In genomic region chr1:43269627-43270375, GRCh38 we compare ENCODE assay signal across 8 cellular contexts. TPM values are rescaled to one million over a fixed set of nuclear protein-coding genes. Genes with fewer than 3 reads are reported as not detected.
DNase-seq lines count a peak whose midpoint lies in the region; ATAC-seq and TF ChIP-seq lines count a peak whose summit lies in the region.

Gene TMEM125, plus strand, starts transcription at chr1:43269983. Its CDS starts 2,740 bp downstream, at chr1:43272723.

- H3K36me3 ChIP-seq in DOHH2 (ENCODE audit: control insufficient read depth, low read length): no peaks in the 10 kb centered on the region
- H3K36me3 ChIP-seq in esophagus (ENCODE audit: control insufficient read depth in 2 of 2, insufficient read depth in 2 of 2, low read length in 1 of 2): no peaks in the 10 kb centered on the region
- no peaks in the 10 kb centered on the region for H3K36me3 ChIP-seq in neutrophil

- no peak for TF ChIP-seq CTCF in DOHH2 (IDR thresholded peaks at IDR 0.05; ENCODE audit: low read depth, low read length, poor library complexity, severe bottlenecking)
- TF ChIP-seq CTCF in neutrophil (IDR thresholded peaks at IDR 0.05): no peak

- H3K9me2 ChIP-seq in DOHH2 (replicated peaks; ENCODE audit: control insufficient read depth, low read length): no peaks in the 10 kb centered on the region

- ATAC-seq in HG02981 (IDR thresholded peaks at IDR 0.05; ENCODE audit: unreplicated experiment): no peak

- no peak within 1 kb of the TSS for H3K4me3 ChIP-seq in DOHH2 (ENCODE audit: low read length)
- peak within 1 kb of the TSS; percentile 17 to 37 for H3K4me3 ChIP-seq in esophagus (ENCODE audit: low read depth in 1 of 2, low read length in 2 of 2)
- H3K4me3 ChIP-seq in neutrophil (ENCODE audit: low read depth in 1 of 2, low read length in 1 of 2): peak within 1 kb of the TSS; percentile 8 to 43

- H3K79me2 ChIP-seq in DOHH2 (ENCODE audit: control insufficient read depth, low read length): no peaks in the 10 kb centered on the region

- H3K27me3 ChIP-seq in DOHH2 (ENCODE audit: control insufficient read depth, low read length) (no peaks in the 10 kb centered on the region), esophagus (ENCODE audit: control insufficient read depth in 1 of 2, insufficient read depth in 2 of 2, low read length in 2 of 2) (no peaks in the 10 kb centered on the region), neutrophil (no peaks in the 10 kb centered on the region)

- no peaks in the 10 kb centered on the region for H3F3A ChIP-seq in DOHH2 (ENCODE audit: control insufficient read depth, insufficient read depth)

- DNase-seq in NCI-H510A treated with DMSO at 0.1 percent for 48 hours (lab: John Stamatoyannopoulos, UW) (peak; percentile 99), cortex of kidney (lab: John Stamatoyannopoulos, UW) (no peak), HuH-7 (ENCODE audit: low spot score) (no peak), KBM-7 (no peak)

- in situ Hi-C loops in KBM-7 (cut with MboI; ENCODE audit: low pct_unique_long_range_greater_than_20kb, low sequenced_read_pairs): no loop called here

- no peaks in the 10 kb centered on the region for H4K20me1 ChIP-seq in DOHH2 (ENCODE audit: control insufficient read depth, insufficient read depth, low read depth, low read length)

- H3K9me3 ChIP-seq in DOHH2 (ENCODE audit: control insufficient read depth, insufficient read depth, low read length): no peaks in the 10 kb centered on the region
- H3K9me3 ChIP-seq in esophagus (ENCODE audit: control insufficient read depth in 2 of 2, insufficient read depth in 1 of 2, low read depth in 1 of 2, low read length in 1 of 2): no peaks in the 10 kb centered on the region
- H3K9me3 ChIP-seq in neutrophil: no peaks in the 10 kb centered on the region

- peak within 1 kb of the TSS; percentile 27; the same call in 1 of the 2 replicates for H3K4me2 ChIP-seq in DOHH2 (ENCODE audit: low read length)

- no peak within 1 kb of the TSS for H3K27ac ChIP-seq in DOHH2 (ENCODE audit: low read depth, low read length)
- peak within 1 kb of the TSS; percentile 66 to 89 for H3K27ac ChIP-seq in esophagus (ENCODE audit: low read depth in 2 of 2, low read length in 1 of 2)
- no peak within 1 kb of the TSS for H3K27ac ChIP-seq in neutrophil

- 66 to 72% methylated on average over 7 of the region's 7 CpGs for WGBS in esophagus, 2 donors

- H3K4me1 ChIP-seq in DOHH2 (ENCODE audit: control insufficient read depth, low read length) (peaks cover 7% of the 10 kb centered on the region), esophagus (ENCODE audit: control insufficient read depth in 2 of 2, insufficient read depth in 2 of 2, low read length in 1 of 2) (peaks cover 5 to 19% of the 10 kb centered on the region in 2 donors), neutrophil (ENCODE audit: control insufficient read depth in 1 of 2, insufficient read depth in 1 of 2, low read depth in 1 of 2, low read length in 1 of 2) (peaks cover 11 to 17% of the 10 kb centered on the region in 2 experiments)

RNA-seq across cellular contexts. Expression of gene TMEM125, which starts in this region (rescaled TPM):
- polyA plus RNA-seq in esophagus: 10 to 100 TPM; 10.9 to 11.7 TPM

Comparison
In these comparisons a context has a peak if more than half of its experiments do, and no peak if none do; other contexts are left out.
1. H3K27ac ChIP-seq: peak in esophagus (2 of 2); none in DOHH2 (single experiment) and neutrophil (single experiment).